In genomic region chr13:49967456-49967855, GRCh38 we compare ENCODE assay signal across 11 cellular contexts.
"Had no signal": no experiment of that assay in that cellular context is flagged by ENCODE, and none has a peak within 500 bp of the region (broad histone marks: within the 10 kb centered on the region; RNA-seq: fewer than 3 reads in every experiment).

No MANE protein-coding gene starts in this region.

- H3K27ac ChIP-seq: GM23248 had no signal

- FAIRE-seq: H1, H54 had no signal

- H3K4me2 ChIP-seq: GM23338 had no signal

- DNase-seq: GM23248, GOT3, H7, H9, HCEC 1CT, HFFc6 had no signal

- H3K4me1 ChIP-seq: HAP-1 had no signal

- H3K4me3 ChIP-seq: GM23248, GM23338, HAP-1 had no signal

- ATAC-seq: GM23338, HCT116 had no signal

- H3K36me3 ChIP-seq: HAP-1 had no signal
